Comparison of ENCODE assay signal across 1 cellular context in genomic region chr6:1110935-1111334, GRCh38.
TF ChIP-seq lines count a peak whose summit lies in the region.

No MANE protein-coding gene starts in this region.

TF ChIP-seq in A549, 52 proteins besides CTCF, POLR2A, EP300 and RAD21 (continued from another document):
- no peak for TF ChIP-seq NPAS2 (CRISPR knock-in tag; IDR thresholded peaks at IDR 0.05; ENCODE audit: borderline replicate concordance)
